ENCODE assay signal across 21 cellular contexts in genomic region chr22:27784099-27784446, GRCh38. TPM values are rescaled to one million over a fixed set of nuclear protein-coding genes. Genes with fewer than 3 reads are reported as not detected.
DNase-seq lines count a peak whose midpoint lies in the region; ATAC-seq and TF ChIP-seq lines count a peak whose summit lies in the region.
"Had no signal": no experiment of that assay in that cellular context is flagged by ENCODE, and none has a peak within 500 bp of the region (broad histone marks: within the 10 kb centered on the region; RNA-seq: fewer than 3 reads in every experiment).

No MANE protein-coding gene starts in this region.

- no peak overlapping the region for H3K4me2 ChIP-seq in hepatocyte
- H3K4me2 ChIP-seq: A549; BLaER1 treated with 17β-estradiol and CSF1 and Interleukin-3, amounts not matched to agents 10 nM and 100 nM had no signal

- H3K9me3 ChIP-seq in right atrium auricular region, result peaks cover 0 to 7% of the 10 kb centered on the region in 2 donors
- no peaks in the 10 kb centered on the region for H3K9me3 ChIP-seq in hepatocyte (ENCODE audit: low read depth)
- no peaks in the 10 kb centered on the region for H3K9me3 ChIP-seq in ovary
- H3K9me3 ChIP-seq in effector memory CD4-positive, alpha-beta T cell (ENCODE audit: control insufficient read depth, low read length), result no peaks in the 10 kb centered on the region
- H3K9me3 ChIP-seq: A549; BLaER1 treated with 17β-estradiol and CSF1 and Interleukin-3, amounts not matched to agents 10 nM and 100 nM had no signal

- H3K9me2 ChIP-seq in hepatocyte (replicated peaks; ENCODE audit: insufficient read depth), result no peaks in the 10 kb centered on the region

- H3K27ac ChIP-seq in right atrium auricular region (peak overlapping the region; percentile 69 to 70), hepatocyte (peak overlapping the region; percentile 48), ovary (peak overlapping the region; percentile 21 to 63)
- H3K27ac ChIP-seq in effector memory CD4-positive, alpha-beta T cell (ENCODE audit: insufficient read depth, low read length, poor library complexity, severe bottlenecking), result no peak overlapping the region
- H3K27ac ChIP-seq: A549; BLaER1 treated with 17β-estradiol and CSF1 and Interleukin-3, amounts not matched to agents 10 nM and 100 nM; parathyroid adenoma had no signal

- TF ChIP-seq CTCF in right atrium auricular region (IDR thresholded peaks at IDR 0.05), result no peak
- TF ChIP-seq CTCF in hepatocyte (IDR thresholded peaks at IDR 0.05; ENCODE audit: poor library complexity), result no peak
- no peak for TF ChIP-seq CTCF in ovary (IDR thresholded peaks at IDR 0.05)

- ATAC-seq in Right ventricle myocardium inferior (no peak), HG03378 (IDR thresholded peaks at IDR 0.05; ENCODE audit: unreplicated experiment) (no peak), GM19467 (IDR thresholded peaks at IDR 0.05; ENCODE audit: unreplicated experiment) (no peak)
- ATAC-seq: A549, HepG2 had no signal

- intact Hi-C loops in Right ventricle myocardium inferior (cut with DNase I) (no loop called here), ovary (cut with DNase I) (no loop called here)

- H3K4me1 ChIP-seq in right atrium auricular region, result peaks cover 0 to 38% of the 10 kb centered on the region in 2 donors
- peaks cover 10% of the 10 kb centered on the region for H3K4me1 ChIP-seq in hepatocyte (ENCODE audit: insufficient read depth)
- H3K4me1 ChIP-seq in ovary (ENCODE audit: insufficient read depth), result peaks cover 8% of the 10 kb centered on the region
- H3K4me1 ChIP-seq in effector memory CD4-positive, alpha-beta T cell (ENCODE audit: control insufficient read depth, insufficient read depth, low read length, poor library complexity, severe bottlenecking), result no peaks in the 10 kb centered on the region
- H3K4me1 ChIP-seq: A549, parathyroid adenoma had no signal

- WGBS in hepatocyte (ENCODE audit: low lambda C conversion rate, missing lambda C conversion rate), result 78% methylated on average over 5 of the region's 5 CpGs
- 72 to 81% (median 80%) methylated on average over 4 to 5 of the region's 5 CpGs for WGBS in ovary, 3 donors

- H4K20me1 ChIP-seq in hepatocyte (ENCODE audit: insufficient read depth, poor library complexity, severe bottlenecking), result no peaks in the 10 kb centered on the region
- H4K20me1 ChIP-seq: BLaER1 treated with 17β-estradiol and CSF1 and Interleukin-3, amounts not matched to agents 10 nM and 100 nM had no signal

- no peak overlapping the region for H2AFZ ChIP-seq in hepatocyte
- H2AFZ ChIP-seq: parathyroid adenoma had no signal

- H3K4me3 ChIP-seq in right atrium auricular region (no peak overlapping the region), hepatocyte (no peak overlapping the region), ovary (no peak overlapping the region)
- no peak overlapping the region for H3K4me3 ChIP-seq in effector memory CD4-positive, alpha-beta T cell (ENCODE audit: insufficient read depth, low read depth, low read length, poor library complexity, severe bottlenecking)
- H3K4me3 ChIP-seq: A549; BLaER1 treated with 17β-estradiol and CSF1 and Interleukin-3, amounts not matched to agents 10 nM and 100 nM had no signal

- no peaks in the 10 kb centered on the region for H3K36me3 ChIP-seq in right atrium auricular region
- no peaks in the 10 kb centered on the region for H3K36me3 ChIP-seq in hepatocyte (replicated peaks; ENCODE audit: insufficient read depth, low read depth)
- no peaks in the 10 kb centered on the region for H3K36me3 ChIP-seq in ovary
- H3K36me3 ChIP-seq in effector memory CD4-positive, alpha-beta T cell (ENCODE audit: control insufficient read depth, insufficient read depth, low read length), result no peaks in the 10 kb centered on the region
- H3K36me3 ChIP-seq: BLaER1 treated with 17β-estradiol and CSF1 and Interleukin-3, amounts not matched to agents 10 nM and 100 nM had no signal

- no peak for TF ChIP-seq EP300 in ovary (IDR thresholded peaks at IDR 0.05)

- TF ChIP-seq POLR2A in ovary (IDR thresholded peaks at IDR 0.05), result no peak

- DNase-seq in right atrium auricular region (ENCODE audit: low spot score) (no peak), Right ventricle myocardium inferior (ENCODE audit: missing footprints) (no peak), hepatocyte (ENCODE audit: low spot score) (no peak), ovary (no peak), kidney tubule cell (ENCODE audit: low spot score) (no peak)
- DNase-seq in effector memory CD4-positive, alpha-beta T cell, result no peak
- DNase-seq: activated CD4-positive, alpha-beta memory T cell treated with anti-CD3 and anti-CD28 coated beads for 36 hours; activated naive CD4-positive, alpha-beta T cell treated with Interleukin-2 at 50 U/mL for 16 hours; activated T-cell treated with anti-CD3 and anti-CD28 coated beads for 4 hours; cortex of kidney; NCI-H1417 treated with DMSO at 0.1 percent for 48 hours; NCI-H2171; NCI-H526 treated with DMSO at 0.1 percent for 48 hours; SHP77 treated with DMSO at 0.1 percent for 48 hours; stimulated activated CD4-positive, alpha-beta T cell treated with anti-CD3 and anti-CD28 coated beads, Interleukin-2, amount 100 ng/mL, for 48 hours had no signal

- no peaks in the 10 kb centered on the region for H3K79me2 ChIP-seq in hepatocyte
- H3K79me2 ChIP-seq: parathyroid adenoma had no signal

- no peaks in the 10 kb centered on the region for H3K27me3 ChIP-seq in right atrium auricular region
- peaks cover 2% of the 10 kb centered on the region for H3K27me3 ChIP-seq in hepatocyte
- H3K27me3 ChIP-seq in ovary, result no peaks in the 10 kb centered on the region
- H3K27me3 ChIP-seq in effector memory CD4-positive, alpha-beta T cell (replicated peaks; ENCODE audit: control insufficient read depth, insufficient read depth, low read length, poor library complexity, severe bottlenecking), result peaks cover 4% of the 10 kb centered on the region
- H3K27me3 ChIP-seq: BLaER1 treated with 17β-estradiol and CSF1 and Interleukin-3, amounts not matched to agents 10 nM and 100 nM had no signal

RNA-seq across cellular contexts. Expression of gene MN1, which starts 17.5 kb away (rescaled TPM):
- 10 to 100 TPM; 13.0 to 14.3 TPM for total RNA-seq in right atrium auricular region
- total RNA-seq in Right ventricle myocardium inferior, result 5.3 TPM
- 3.2 and 4.4 TPM in 2 replicates for total RNA-seq in hepatocyte
- polyA plus RNA-seq in hepatocyte, result 2.3 and 2.6 TPM in 2 replicates
- 10 to 100 TPM; 10.6 to 33.5 (median 13.9) TPM for total RNA-seq in ovary
- polyA plus RNA-seq in ovary, result 1 to 10 TPM; 6.7 to 7.7 TPM
- total RNA-seq: HepG2 had no signal
